In genomic region chr4:168585168-168586091, GRCh38 we compare ENCODE assay signal across 8 cellular contexts.
DNase-seq lines count a peak whose midpoint lies in the region; ATAC-seq and TF ChIP-seq lines count a peak whose summit lies in the region.

No MANE protein-coding gene starts in this region.

- peak overlapping the region in 1 of 2 donors; percentile 23 for H3K27ac ChIP-seq in right atrium auricular region

- peaks cover 0 to 17% (median 2%) of the 10 kb centered on the region in 9 donors for H3K9me3 Mint-ChIP-seq in naive thymus-derived CD8-positive, alpha-beta T cell

- POLR2A ChIA-PET in naive thymus-derived CD8-positive, alpha-beta T cell (lab: Charles Lee), result no interaction called here

- no peaks in the 10 kb centered on the region for H3K27me3 ChIP-seq in right atrium auricular region

- peak; percentile 84 for DNase-seq in COLO829 (ENCODE audit: low spot score)
- peak; percentile 15 for DNase-seq in NCI-H526 treated with DMSO at 0.1 percent for 48 hours (lab: John Stamatoyannopoulos, UW)
- peak; percentile 72 for DNase-seq in amniotic epithelial cell (ENCODE audit: low read depth)
- DNase-seq in right atrium auricular region (ENCODE audit: low spot score), result peak; percentile 90
- peak; percentile 87 for DNase-seq in sciatic nerve (ENCODE audit: low spot score)
- no peak for DNase-seq in naive thymus-derived CD8-positive, alpha-beta T cell

- intact Hi-C loops in sciatic nerve (cut with DNase I), result no loop called here

- no peak overlapping the region for H3K4me3 Mint-ChIP-seq in naive thymus-derived CD8-positive, alpha-beta T cell

- peaks cover 13 to 21% (median 15%) of the 10 kb centered on the region in 5 donors for H3K27me3 Mint-ChIP-seq in naive thymus-derived CD8-positive, alpha-beta T cell

- TF ChIP-seq CTCF in right atrium auricular region (IDR thresholded peaks at IDR 0.05), result peak in 1 of 2 donors; percentile 82

- H3K4me3 ChIP-seq in right atrium auricular region, result no peak overlapping the region

- H3K9me3 ChIP-seq in right atrium auricular region, result no peaks in the 10 kb centered on the region

- no peak overlapping the region for H3K27ac Mint-ChIP-seq in naive thymus-derived CD8-positive, alpha-beta T cell

- H3K36me3 ChIP-seq in right atrium auricular region, result no peaks in the 10 kb centered on the region

- no peaks in the 10 kb centered on the region for H3K4me1 Mint-ChIP-seq in naive thymus-derived CD8-positive, alpha-beta T cell

- H3K36me3 Mint-ChIP-seq in naive thymus-derived CD8-positive, alpha-beta T cell, result peaks cover 0 to 5% (median 0%) of the 10 kb centered on the region in 3 donors

- ATAC-seq in GM19023 (IDR thresholded peaks at IDR 0.05; ENCODE audit: unreplicated experiment), result peak; percentile 87
- peak; percentile 69 for ATAC-seq in HG03097 (IDR thresholded peaks at IDR 0.05; ENCODE audit: low FRiP score, unreplicated experiment)
- peak; percentile 94 for ATAC-seq in sciatic nerve
- ATAC-seq in naive thymus-derived CD8-positive, alpha-beta T cell, result no peak

- H3K4me1 ChIP-seq in right atrium auricular region, result peaks cover 0 to 41% of the 10 kb centered on the region in 2 donors

Comparison
In these comparisons a context has a peak if more than half of its experiments do, and no peak if none do; other contexts are left out.
1. DNase-seq: peak in COLO829 (single experiment), NCI-H526 treated with DMSO at 0.1 percent for 48 hours (single experiment), amniotic epithelial cell (single experiment), right atrium auricular region (single experiment) and sciatic nerve (single experiment); none in naive thymus-derived CD8-positive, alpha-beta T cell (0 of 10).
2. ATAC-seq: peak in GM19023 (single experiment), HG03097 (single experiment) and sciatic nerve (single experiment); none in naive thymus-derived CD8-positive, alpha-beta T cell (0 of 2).